Comparison of ENCODE assay signal across 9 cellular contexts in the genomic region with DNA sequence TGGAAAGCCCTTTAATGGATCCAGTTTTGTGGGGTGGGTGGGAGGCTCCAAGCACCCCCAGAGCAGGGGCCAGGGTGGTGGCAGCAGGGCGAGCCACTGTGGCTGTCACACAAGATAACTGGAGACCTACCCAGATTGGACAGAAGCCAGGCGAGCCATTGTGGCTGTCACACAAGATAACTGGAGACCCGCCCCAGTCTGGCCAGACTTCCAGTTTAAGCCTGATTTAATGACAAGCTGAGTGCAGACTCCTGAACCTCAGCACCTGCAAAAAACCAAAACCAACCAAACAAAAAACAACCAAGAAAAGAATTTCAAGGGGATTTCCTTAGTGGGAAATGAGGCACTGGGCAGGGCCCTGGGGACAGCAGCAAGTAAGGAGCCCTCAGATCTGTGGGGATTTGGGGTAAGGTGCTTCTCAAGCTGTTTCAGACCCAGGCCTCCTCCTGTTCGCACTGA.
A peak's percentile ranks its signal among the peaks of the same experiment; 100 is the strongest.
DNase-seq lines count a peak whose midpoint lies in the region; ATAC-seq and TF ChIP-seq lines count a peak whose summit lies in the region.
"Had no signal": no experiment of that assay in that cellular context is flagged by ENCODE, and none has a peak within 500 bp of the region (broad histone marks: within the 10 kb centered on the region; RNA-seq: fewer than 3 reads in every experiment).

No MANE protein-coding gene starts in this region.

- no peaks in the 10 kb centered on the region for H3K27me3 ChIP-seq in mucosa of rectum (ENCODE audit: control insufficient read depth in 2 of 2, insufficient read depth in 2 of 2, low read length in 2 of 2)
- H3K27me3 ChIP-seq: esophagus squamous epithelium had no signal

- H3K9me3 ChIP-seq in HEK293 (ENCODE audit: control insufficient read depth, insufficient read depth, low read depth, low read length) = no peaks in the 10 kb centered on the region; the same call in 1 of the 2 replicates
- no peaks in the 10 kb centered on the region for H3K9me3 ChIP-seq in mucosa of rectum (ENCODE audit: control insufficient read depth in 2 of 2, low read length in 2 of 2)
- H3K9me3 ChIP-seq: esophagus squamous epithelium had no signal

- intact Hi-C loops in Right ventricle myocardium superior (cut with DNase I) = no loop called here

- DNase-seq in NCI-H1092 treated with DMSO at 0.1 percent for 48 hours (lab: John Stamatoyannopoulos, UW) (peak; percentile 13), NOMO-1 treated with dmso at 0.1 percent for 144 hours (lab: John Stamatoyannopoulos, UW; ENCODE audit: unreplicated experiment) (no peak), Right ventricle myocardium superior (no peak)
- DNase-seq: esophagus squamous epithelium had no signal

- H3K4me1 ChIP-seq in HEK293 (ENCODE audit: control insufficient read depth, insufficient read depth, low read length) (no peaks in the 10 kb centered on the region), mucosa of rectum (ENCODE audit: control insufficient read depth in 2 of 2, insufficient read depth in 2 of 2, low read length in 2 of 2) (peaks cover 16 to 29% of the 10 kb centered on the region in 2 donors)
- H3K4me1 ChIP-seq: esophagus squamous epithelium had no signal

- no peak overlapping the region for H3K27ac ChIP-seq in HEK293 (ENCODE audit: extremely low read depth, low read depth, low read length)
- H3K27ac ChIP-seq in mucosa of rectum (ENCODE audit: low read depth in 2 of 2, low read length in 2 of 2) = peak overlapping the region; percentile 91
- H3K27ac ChIP-seq: esophagus squamous epithelium had no signal

- CTCF ChIA-PET in HEK293 (lab: Yijun Ruan, JAX) = interaction anchor here (0.7 to 0.9 kb wide), 2 partner anchors 22 to 83 kb away, joined by 3 read pairs; no protein-coding TSS in a partner anchor

- no peaks in the 10 kb centered on the region for H3K36me3 ChIP-seq in HEK293 (ENCODE audit: control insufficient read depth in 2 of 2, insufficient read depth in 1 of 2, low read length in 2 of 2)
- no peaks in the 10 kb centered on the region for H3K36me3 ChIP-seq in mucosa of rectum (ENCODE audit: control insufficient read depth in 2 of 2, insufficient read depth in 2 of 2, low read length in 2 of 2)
- H3K36me3 ChIP-seq: esophagus squamous epithelium had no signal

- no peak overlapping the region for H3K4me3 ChIP-seq in HEK293 (ENCODE audit: low read depth, low read length)
- H3K4me3 ChIP-seq in mucosa of rectum (ENCODE audit: low read length in 2 of 2) = peak overlapping the region in 1 of 2 donors; percentile 33
- H3K4me3 ChIP-seq: esophagus squamous epithelium had no signal

- POLR2A ChIA-PET in HEK293 (lab: Yijun Ruan, JAX) = no interaction called here

- ATAC-seq in GM18868 (IDR thresholded peaks at IDR 0.05; ENCODE audit: unreplicated experiment) (peak; percentile 76), Right ventricle myocardium superior (ENCODE audit: poor library complexity) (no peak), HG03196 (IDR thresholded peaks at IDR 0.05; ENCODE audit: unreplicated experiment) (no peak)
- ATAC-seq: activated CD8-positive, alpha-beta T cell treated with anti-CD3 and anti-CD28 coated beads for 36 hours had no signal

- peak overlapping the region; percentile 52 for H3K9ac ChIP-seq in mucosa of rectum (ENCODE audit: low read depth in 1 of 2, low read length in 2 of 2)

- no peak for TF ChIP-seq CTCF in HEK293 (tag by site-specific recombination; IDR thresholded peaks at IDR 0.05)

TF ChIP-seq in HEK293, 187 proteins besides CTCF, POLR2A, EP300 and RAD21:
- TF ChIP-seq ZIC2 (tag by site-specific recombination; IDR thresholded peaks at IDR 0.05) (no peak), KLF1 (tag by site-specific recombination; IDR thresholded peaks at IDR 0.05) (peak; percentile 94)
